In genomic region chr12:54285150-54286041, GRCh38 we compare ENCODE assay signal across 1 cellular context.
A peak's percentile ranks its signal among the peaks of the same experiment; 100 is the strongest.
TF ChIP-seq lines count a peak whose summit lies in the region.

No MANE protein-coding gene starts in this region.

TF ChIP-seq in SK-N-SH treated with all-trans-retinoic acid at 6 μM for 48 hours, 23 proteins besides CTCF, POLR2A, EP300 and RAD21 (continued from another document):
- no peak for TF ChIP-seq PATZ1 (CRISPR knock-in tag; IDR thresholded peaks at IDR 0.05; ENCODE audit: borderline replicate concordance)
- 0 out of 2 replicates have a peak, but pooled peaks have one; percentile 7 for TF ChIP-seq ZC3H10 (CRISPR knock-in tag; IDR thresholded peaks at IDR 0.05)
- TF ChIP-seq OSR1 (CRISPR knock-in tag; IDR thresholded peaks at IDR 0.05): no peak
- no peak for TF ChIP-seq POU6F1 (CRISPR knock-in tag; IDR thresholded peaks at IDR 0.05; ENCODE audit: borderline replicate concordance, low read depth)
- TF ChIP-seq CREB5 (CRISPR knock-in tag; IDR thresholded peaks at IDR 0.05; ENCODE audit: low read depth): no peak
